ENCODE assay signal across 16 cellular contexts in the genomic region with DNA sequence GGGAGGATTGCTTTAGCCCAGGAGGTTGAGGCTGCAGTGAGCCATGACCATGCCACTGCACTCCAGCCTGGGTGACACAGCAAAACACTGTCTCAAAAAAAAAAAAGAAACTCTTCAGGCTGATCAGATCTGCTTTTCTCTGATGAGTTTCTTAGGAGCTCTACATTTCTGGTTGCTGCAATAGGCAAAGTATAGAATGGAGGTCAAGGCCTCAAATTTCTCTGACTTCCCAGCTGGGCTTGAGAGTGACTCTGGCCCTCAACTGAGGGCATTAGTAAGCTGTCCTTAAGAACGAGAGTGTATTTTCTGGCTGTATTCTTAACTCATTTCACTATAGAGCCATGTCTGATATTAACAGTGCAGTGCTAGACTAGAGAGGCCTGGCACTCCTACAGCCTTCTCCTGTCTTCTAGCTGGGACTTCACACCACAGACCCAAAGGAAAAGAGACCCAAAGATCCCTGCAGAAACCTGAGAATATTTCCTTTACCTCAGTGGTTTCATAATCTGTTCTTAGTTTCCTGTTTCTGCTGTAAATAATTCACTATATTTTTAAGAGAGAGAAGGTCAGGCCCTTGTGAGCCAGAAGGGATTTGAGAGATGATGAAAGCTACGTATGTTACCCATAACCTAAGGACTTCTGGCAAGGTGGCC. TPM values are rescaled to one million over a fixed set of nuclear protein-coding genes. Genes with fewer than 3 reads are reported as not detected.
A peak's percentile ranks its signal among the peaks of the same experiment; 100 is the strongest.
DNase-seq lines count a peak whose midpoint lies in the region; ATAC-seq and TF ChIP-seq lines count a peak whose summit lies in the region.
"Had no signal": no experiment of that assay in that cellular context is flagged by ENCODE, and none has a peak within 500 bp of the region (broad histone marks: within the 10 kb centered on the region; RNA-seq: fewer than 3 reads in every experiment).

No MANE protein-coding gene starts in this region.

- peaks cover 6% of the 10 kb centered on the region in 2 donors for H3K4me1 ChIP-seq in adrenal gland (replicated peaks in 1 of 2)
- H3K4me1 ChIP-seq: neural progenitor cell had no signal

- ATAC-seq in GM18505 (IDR thresholded peaks at IDR 0.05; ENCODE audit: unreplicated experiment) (peak; percentile 63), GM21423 (IDR thresholded peaks at IDR 0.05; ENCODE audit: unreplicated experiment) (peak; percentile 92), HG03139 (IDR thresholded peaks at IDR 0.05; ENCODE audit: unreplicated experiment) (peak; percentile 69)

- peak overlapping the region in 3 of 5 donors; percentile 28 to 52 (median 33) for H3K27ac ChIP-seq in adrenal gland
- H3K27ac ChIP-seq: cardiac muscle cell, neural progenitor cell had no signal

- no peak for TF ChIP-seq CTCF in adrenal gland (IDR thresholded peaks at IDR 0.05)

- DNase-seq in adrenal gland (peak in 1 of 7 donors; percentile 16), DMS153 (lab: John Stamatoyannopoulos, UW) (no peak), Ammon's horn (ENCODE audit: low spot score) (no peak), NCI-H524 treated with DMSO at 0.1 percent for 48 hours (lab: John Stamatoyannopoulos, UW) (no peak), superior temporal gyrus (ENCODE audit: extremely low spot score) (no peak)
- DNase-seq: activated B cell treated with CpG ODN at 0.5 μM for 24 hours; kidney; NCI-H2081 treated with DMSO at 0.1 percent for 48 hours; stimulated activated naive CD4-positive, alpha-beta T cell had no signal

- H3K36me3 ChIP-seq in adrenal gland (replicated peaks in 1 of 2), result no peaks in the 10 kb centered on the region
- H3K36me3 ChIP-seq: cardiac muscle cell, neural progenitor cell had no signal

- TF ChIP-seq POLR2A in GM18505 (IDR thresholded peaks at IDR 0.05; ENCODE audit: borderline replicate concordance, extremely low read depth, insufficient read depth, insufficient read length), result no peak
- no peak for TF ChIP-seq POLR2A in adrenal gland (IDR thresholded peaks at IDR 0.05)

- intact Hi-C loops in adrenal gland (cut with DNase I), result no loop called here

- H3K9me3 ChIP-seq in adrenal gland (replicated peaks in 1 of 3), result no peaks in the 10 kb centered on the region

- H3K4me3 ChIP-seq in adrenal gland, result no peak overlapping the region
- H3K4me3 ChIP-seq: cardiac muscle cell, neural progenitor cell had no signal

- WGBS in adrenal gland, 4 donors, result 53 to 64% (median 59%) methylated on average over 2 of the region's 2 CpGs

- H3K27me3 ChIP-seq in adrenal gland, result no peaks in the 10 kb centered on the region
- H3K27me3 ChIP-seq: cardiac muscle cell, neural progenitor cell had no signal

RNA-seq across cellular contexts. Expression of a gene that starts 2.0 kb away (rescaled TPM):
- under 1 TPM in 6 of 8 donors, not detected in 2; 0.14 to 0.91 (median 0.48) TPM for total RNA-seq in adrenal gland
- under 1 TPM; 0.16 to 0.32 (median 0.27) TPM for polyA plus RNA-seq in adrenal gland
- total RNA-seq: fibroblast of lung, G401 had no signal
- polyA plus RNA-seq: cardiac muscle cell had no signal
